8 cellular contexts compared by ENCODE assay signal in genomic region chr2:227472265-227473018, GRCh38. TPM values are rescaled to one million over a fixed set of nuclear protein-coding genes. Genes with fewer than 3 reads are reported as not detected.
A peak's percentile ranks its signal among the peaks of the same experiment; 100 is the strongest.
DNase-seq lines count a peak whose midpoint lies in the region; ATAC-seq and TF ChIP-seq lines count a peak whose summit lies in the region.

No MANE protein-coding gene starts in this region.

- DNase-seq in NCI-H1417 (lab: John Stamatoyannopoulos, UW) (peak; percentile 19 to 74 (median 71)), NCI-H1417 treated with DMSO at 0.1 percent for 48 hours (lab: John Stamatoyannopoulos, UW) (no peak), NOMO-1 treated with DMSO at 0.1 percent for 48 hours (lab: John Stamatoyannopoulos, UW; ENCODE audit: unreplicated experiment) (peak; percentile 13), Right ventricle myocardium inferior (ENCODE audit: missing footprints) (peak; percentile 82), NCI-H69 (lab: John Stamatoyannopoulos, UW) (no peak)
- peak; percentile 60 for DNase-seq in activated naive CD4-positive, alpha-beta T cell treated with Interleukin-2 at 50 U/mL for 16 hours

- H3K4me2 ChIP-seq in parathyroid adenoma (ENCODE audit: low read length): peak overlapping the region; percentile 66

- H3K9ac ChIP-seq in parathyroid adenoma: peak overlapping the region; percentile 51

- peaks cover 28% of the 10 kb centered on the region for H3K79me2 ChIP-seq in parathyroid adenoma

- no peaks in the 10 kb centered on the region for H3K36me3 ChIP-seq in parathyroid adenoma (ENCODE audit: control insufficient read depth, insufficient read depth, low read length)

- peak overlapping the region; percentile 80 for H2AFZ ChIP-seq in parathyroid adenoma

- no peaks in the 10 kb centered on the region for H3K27me3 ChIP-seq in parathyroid adenoma (ENCODE audit: control insufficient read depth, insufficient read depth, low read length)

- H3K27ac ChIP-seq in parathyroid adenoma: peak overlapping the region; percentile 69

- H3K4me3 ChIP-seq in parathyroid adenoma (ENCODE audit: low read depth, low read length): peak overlapping the region; percentile 77

- TF ChIP-seq CTCF in parathyroid adenoma (IDR thresholded peaks at IDR 0.05): no peak

- ATAC-seq in HG02588 (IDR thresholded peaks at IDR 0.05; ENCODE audit: unreplicated experiment) (peak; percentile 67), Right ventricle myocardium inferior (peak; percentile 69)

- intact Hi-C loops in Right ventricle myocardium inferior (cut with DNase I): loop anchor here (5.0 kb wide), 1 partner anchor 295 kb away; no protein-coding TSS in a partner anchor

- H3K4me1 ChIP-seq in parathyroid adenoma: peaks cover 11% of the 10 kb centered on the region

- H3K9me3 ChIP-seq in parathyroid adenoma (ENCODE audit: control insufficient read depth, low read length): no peaks in the 10 kb centered on the region

RNA-seq across cellular contexts. Expression of gene AGFG1, which starts 0.5 kb away (rescaled TPM):
- 57.8 TPM for total RNA-seq in Right ventricle myocardium inferior

Comparison
In these comparisons a context has a peak if more than half of its experiments do, and no peak if none do; other contexts are left out.
1. DNase-seq: peak in NCI-H1417 (3 of 3), NOMO-1 treated with DMSO at 0.1 percent for 48 hours (single experiment), activated naive CD4-positive, alpha-beta T cell treated with Interleukin-2 at 50 U/mL for 16 hours (single experiment) and Right ventricle myocardium inferior (single experiment); none in NCI-H1417 treated with DMSO at 0.1 percent for 48 hours (single experiment) and NCI-H69 (single experiment).